In the genomic region with DNA sequence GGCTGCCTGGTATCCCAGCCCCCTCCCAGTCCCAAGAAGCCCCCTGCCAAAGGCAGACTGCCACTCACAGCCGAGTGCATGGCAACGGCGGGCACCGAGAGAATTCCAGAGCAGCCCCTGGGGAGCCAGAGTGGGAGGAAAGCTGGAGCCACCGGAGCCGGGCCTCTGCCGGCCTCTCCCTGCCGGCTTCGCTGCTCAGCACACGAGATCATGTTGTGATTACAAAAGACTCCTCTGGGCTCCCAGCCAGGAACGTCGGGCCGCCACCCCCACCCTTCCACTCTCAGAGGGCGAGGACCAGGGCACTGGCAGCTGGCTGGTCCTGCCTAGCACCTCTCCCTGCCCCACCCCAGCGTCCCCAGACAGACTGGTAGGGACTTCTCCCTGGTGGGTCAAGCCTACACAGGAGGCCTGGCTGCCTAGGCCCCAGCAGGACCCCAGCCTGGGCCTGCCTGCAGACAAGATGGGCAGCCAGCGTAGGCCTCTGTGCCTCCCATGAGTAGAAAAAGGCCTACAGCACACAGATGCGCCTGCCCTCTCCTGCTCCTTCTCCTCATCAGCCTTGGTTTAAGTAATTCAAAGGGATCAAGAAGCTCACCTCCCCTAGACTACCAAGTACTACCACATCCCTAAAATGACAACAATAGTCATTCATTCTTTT, we compare ENCODE assay signal across 9 cellular contexts. TPM values are rescaled to one million over a fixed set of nuclear protein-coding genes. Genes with fewer than 3 reads are reported as not detected.
DNase-seq lines count a peak whose midpoint lies in the region; ATAC-seq and TF ChIP-seq lines count a peak whose summit lies in the region.
"Had no signal": no experiment of that assay in that cellular context is flagged by ENCODE, and none has a peak within 500 bp of the region (broad histone marks: within the 10 kb centered on the region; RNA-seq: fewer than 3 reads in every experiment).

A gene (minus strand): TSS at position 200 of the 661 bp plus-strand sequence. CDS start 120 bp downstream, at position 80.

- no peak within 1 kb of the TSS for H3K27ac Mint-ChIP-seq in CD4-positive, alpha-beta memory T cell

- intact Hi-C loops in CD4-positive, alpha-beta memory T cell (cut with micrococcal nuclease) = no loop called here

- peaks cover 14% of the 10 kb centered on the region for H3K4me1 ChIP-seq in CD4-positive, alpha-beta memory T cell (ENCODE audit: insufficient read depth, low read length)

- no peaks in the 10 kb centered on the region for H3K9me3 ChIP-seq in CD4-positive, alpha-beta memory T cell (ENCODE audit: control insufficient read depth in 1 of 2, low read length in 2 of 2)

- ATAC-seq in GM19463 (IDR thresholded peaks at IDR 0.05; ENCODE audit: unreplicated experiment) = no peak
- ATAC-seq in HG03095 (IDR thresholded peaks at IDR 0.05; ENCODE audit: unreplicated experiment) = no peak
- ATAC-seq: GM12878 had no signal

- H3K27ac ChIP-seq in CD4-positive, alpha-beta memory T cell (ENCODE audit: low read depth, low read length) = no peak within 1 kb of the TSS

- peak within 1 kb of the TSS; percentile 44 for H3K4me3 ChIP-seq in BJ (ENCODE audit: low read depth, low read length)
- peak within 1 kb of the TSS; percentile 57 for H3K4me3 ChIP-seq in fibroblast of villous mesenchyme (ENCODE audit: low read depth, low read length)
- H3K4me3 ChIP-seq in CD4-positive, alpha-beta memory T cell (ENCODE audit: low read length in 2 of 2) = no peak within 1 kb of the TSS
- H3K4me3 ChIP-seq: GM12878 had no signal

- no peaks in the 10 kb centered on the region for H3K36me3 Mint-ChIP-seq in CD4-positive, alpha-beta memory T cell

- peaks cover 4 to 7% (median 5%) of the 10 kb centered on the region in 4 donors for H3K4me1 Mint-ChIP-seq in CD4-positive, alpha-beta memory T cell

- H3K4me3 Mint-ChIP-seq in CD4-positive, alpha-beta memory T cell = no peak within 1 kb of the TSS

- peak; percentile 41 for DNase-seq in BJ (ENCODE audit: low read depth)
- DNase-seq in NCI-H1092 treated with DMSO at 0.1 percent for 48 hours (lab: John Stamatoyannopoulos, UW) = peak; percentile 82
- peak; percentile 72 for DNase-seq in T1000 (lab: John Stamatoyannopoulos, UW)
- peak; percentile 93 for DNase-seq in fibroblast of villous mesenchyme (ENCODE audit: low read depth)
- peak; percentile 46 to 96 (median 82) for DNase-seq in nucleus accumbens (lab: John Stamatoyannopoulos, UW)
- no peak for DNase-seq in CD4-positive, alpha-beta memory T cell

- POLR2A ChIA-PET in BJ (lab: Charles Lee) = interaction anchor here (0.6 to 2.8 kb wide), 5 partner anchors 12 to 1175 kb away, joined by 3 to 17 read pairs (median 3); a partner anchor contains a TSS
- POLR2A ChIA-PET in CD4-positive, alpha-beta memory T cell (lab: Charles Lee; ENCODE audit: partially characterized antibody) = interaction anchor here (1.3 kb wide), 1 partner anchor 34 kb away, joined by 3 read pairs; no protein-coding TSS in a partner anchor

- peaks cover 13% of the 10 kb centered on the region for H3K36me3 ChIP-seq in BJ (ENCODE audit: control insufficient read depth, insufficient read depth, low read length)
- no peaks in the 10 kb centered on the region for H3K36me3 ChIP-seq in CD4-positive, alpha-beta memory T cell (ENCODE audit: insufficient read depth, low read length)

- CTCF ChIA-PET in BJ (lab: Yijun Ruan, JAX) = interaction anchor here (0.9 to 11.8 kb wide), 11 partner anchors 8 to 80 kb away, joined by 3 to 124 read pairs (median 32); a partner anchor contains a TSS
- CTCF ChIA-PET in CD4-positive, alpha-beta memory T cell (lab: Charles Lee; ENCODE audit: partially characterized antibody) = interaction anchor here (1.2 to 21.4 kb wide), 11 partner anchors 8 to 80 kb away, joined by 3 to 634 read pairs (median 11); a partner anchor contains a TSS

- no peaks in the 10 kb centered on the region for H3K27me3 ChIP-seq in BJ (ENCODE audit: control insufficient read depth, insufficient read depth, low read length)
- no peaks in the 10 kb centered on the region for H3K27me3 ChIP-seq in CD4-positive, alpha-beta memory T cell (ENCODE audit: insufficient read depth, low read length)

- TF ChIP-seq CTCF in BJ (IDR thresholded peaks at IDR 0.05; ENCODE audit: insufficient read depth, low read depth, low read length) (no peak), fibroblast of villous mesenchyme (IDR thresholded peaks at IDR 0.05; ENCODE audit: insufficient read depth, low read depth, low read length) (no peak)

- no peaks in the 10 kb centered on the region for H3K9me3 Mint-ChIP-seq in CD4-positive, alpha-beta memory T cell

- peaks cover 0 to 2% of the 10 kb centered on the region in 2 donors for H3K27me3 Mint-ChIP-seq in CD4-positive, alpha-beta memory T cell

RNA-seq across cellular contexts. Expression of the gene that starts here (rescaled TPM):
- 5.0 and 6.0 TPM in 2 replicates for polyA plus RNA-seq in BJ (2011; rRNA removed)
- polyA minus RNA-seq in BJ (2011; rRNA and poly(A)+ RNA removed) = 27.5 and 27.8 TPM in 2 replicates
- 35.4 and 40.3 TPM in 2 replicates for total RNA-seq in fibroblast of villous mesenchyme
- 1 to 10 TPM; 2.6 to 5.1 TPM for total RNA-seq in CD4-positive, alpha-beta memory T cell
- polyA plus RNA-seq in CD4-positive, alpha-beta memory T cell = under 1 TPM in 1 of 2 donors, not detected in 1; 0.53 TPM

Comparison
In these comparisons a context has a peak if more than half of its experiments do, and no peak if none do; other contexts are left out.
1. DNase-seq: peak in BJ (single experiment), NCI-H1092 treated with DMSO at 0.1 percent for 48 hours (single experiment), T1000 (single experiment), fibroblast of villous mesenchyme (single experiment) and nucleus accumbens (56 of 56); none in CD4-positive, alpha-beta memory T cell (0 of 5).
2. H3K4me3 ChIP-seq: peak in BJ (single experiment) and fibroblast of villous mesenchyme (single experiment); none in CD4-positive, alpha-beta memory T cell (0 of 2).